24 cellular contexts compared by ENCODE assay signal in the genomic region with DNA sequence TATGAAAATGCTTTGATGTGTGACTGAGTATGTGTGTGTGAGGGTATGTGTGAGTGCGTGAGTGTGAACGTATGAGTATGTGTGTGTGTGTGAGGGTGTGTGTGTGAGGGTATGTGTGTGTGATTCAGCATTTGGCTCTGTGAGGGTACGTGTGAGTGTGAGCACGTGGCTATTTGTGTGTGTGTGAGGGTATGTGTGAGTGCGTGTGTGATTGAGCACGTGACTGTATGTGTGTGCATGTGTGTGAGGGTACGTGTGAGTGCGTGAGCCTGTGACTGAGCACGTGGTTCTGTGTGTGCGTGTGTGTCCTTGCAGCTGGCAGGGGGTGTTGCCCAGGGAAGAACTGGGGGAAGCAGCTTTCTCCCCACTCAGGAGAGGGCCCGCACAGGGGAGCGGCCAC. TPM values are rescaled to one million over a fixed set of nuclear protein-coding genes. Genes with fewer than 3 reads are reported as not detected.
A peak's percentile ranks its signal among the peaks of the same experiment; 100 is the strongest.
DNase-seq lines count a peak whose midpoint lies in the region; ATAC-seq, FAIRE-seq and TF ChIP-seq lines count a peak whose summit lies in the region.
"Had no signal": no experiment of that assay in that cellular context is flagged by ENCODE, and none has a peak within 500 bp of the region (broad histone marks: within the 10 kb centered on the region; RNA-seq: fewer than 3 reads in every experiment).

No MANE protein-coding gene starts in this region.

- H3K14ac ChIP-seq in IMR-90 (replicated peaks; ENCODE audit: low read depth, low read length) = no peak overlapping the region

- dilution Hi-C loops in IMR-90 (cut with HindIII; ENCODE audit: low sequenced_read_pairs, unreplicated experiment) = no loop called here

- no peaks in the 10 kb centered on the region for H3K4me1 Mint-ChIP-seq in glutamatergic neuron (ENCODE audit: low read depth, unreplicated experiment)
- no peaks in the 10 kb centered on the region for H3K4me1 Mint-ChIP-seq in stimulated activated memory B cell treated with anti-CD40 and anti-IgM and Interleukin-4, amounts not matched to agents 10 μg/mL and 1 μg/mL and 100 μg/mL, for 72 hours

- H4K91ac ChIP-seq in IMR-90 (ENCODE audit: insufficient read depth, low read depth, low read length) = no peak overlapping the region

- no peak overlapping the region for H2BK15ac ChIP-seq in IMR-90 (ENCODE audit: low read depth, low read length)

- in situ Hi-C loops in HepG2 (cut with HindIII; ENCODE audit: extremely low pct_ligation_motif_present, low pct_unique_long_range_greater_than_20kb) (no loop called here), IMR-90 (cut with MboI; ENCODE audit: low sequenced_read_pairs) (no loop called here)

- H2AFZ ChIP-seq in HepG2 (ENCODE audit: low read length) (no peak overlapping the region), IMR-90 (replicated peaks; ENCODE audit: low read length, poor library complexity) (no peak overlapping the region)

- H4K5ac ChIP-seq in IMR-90 (ENCODE audit: low read depth, low read length) = no peak overlapping the region

- H3K56ac ChIP-seq in IMR-90 (ENCODE audit: extremely low read depth, insufficient read depth, low read length) = no peak overlapping the region

- CTCF ChIA-PET in HepG2 (lab: Yijun Ruan, JAX; ENCODE audit: low intra/inter-chr PET ratio, low total read pairs) (no interaction called here), IMR-90 (lab: Yijun Ruan, JAX) (no interaction called here)

- H3K9me1 ChIP-seq in IMR-90 (ENCODE audit: insufficient read depth, low read length) = no peaks in the 10 kb centered on the region

- H3K36me3 Mint-ChIP-seq in glutamatergic neuron (ENCODE audit: unreplicated experiment) = no peaks in the 10 kb centered on the region
- peaks cover 19% of the 10 kb centered on the region for H3K36me3 Mint-ChIP-seq in stimulated activated memory B cell treated with anti-CD40 and anti-IgM and Interleukin-4, amounts not matched to agents 10 μg/mL and 1 μg/mL and 100 μg/mL, for 72 hours

- TF ChIP-seq RAD21 in HepG2 (CRISPR knock-in tag; IDR thresholded peaks at IDR 0.05) (no peak), IMR-90 (IDR thresholded peaks at IDR 0.05; ENCODE audit: low read length) (no peak)

- no peak overlapping the region for H2BK120ac ChIP-seq in IMR-90 (ENCODE audit: low read depth, low read length)

- TF ChIP-seq EP300 in HepG2 (IDR thresholded peaks at IDR 0.05; ENCODE audit: low read depth in 2 of 2, low read length in 2 of 2) (no peak), HepG2 (CRISPR knock-in tag; IDR thresholded peaks at IDR 0.05; ENCODE audit: borderline replicate concordance) (no peak)

- no peak for ATAC-seq in HepG2
- ATAC-seq in right lobe of liver = no peak
- ATAC-seq in IMR-90 (ENCODE audit: low read depth) = no peak
- peak; percentile 47 for ATAC-seq in stimulated activated memory B cell treated with anti-CD40 and anti-IgM and Interleukin-4, amounts not matched to agents 10 μg/mL and 1 μg/mL and 100 μg/mL, for 72 hours
- ATAC-seq in HG03039 (IDR thresholded peaks at IDR 0.05; ENCODE audit: unreplicated experiment) = no peak
- no peak for ATAC-seq in GM21786 (IDR thresholded peaks at IDR 0.05; ENCODE audit: unreplicated experiment)
- ATAC-seq: PC-3 had no signal

- no peaks in the 10 kb centered on the region for H4K20me1 ChIP-seq in HepG2 (ENCODE audit: insufficient read depth, low read length)
- no peaks in the 10 kb centered on the region for H4K20me1 ChIP-seq in IMR-90 (ENCODE audit: insufficient read depth, low read length)

- no peaks in the 10 kb centered on the region for H3K9me3 ChIP-seq in HepG2 (ENCODE audit: low read length)
- no peaks in the 10 kb centered on the region for H3K9me3 ChIP-seq in right lobe of liver
- H3K9me3 ChIP-seq in IMR-90 (ENCODE audit: control insufficient read depth, insufficient read depth, low read length) = no peaks in the 10 kb centered on the region; the same call in 1 of the 2 replicates

- H3K36me3 ChIP-seq in HepG2 (replicated peaks in 1 of 2; ENCODE audit: control insufficient read depth in 1 of 2, insufficient read depth in 2 of 2, low read length in 2 of 2) (no peaks in the 10 kb centered on the region), right lobe of liver (no peaks in the 10 kb centered on the region), IMR-90 (ENCODE audit: control insufficient read depth, insufficient read depth, low read length) (no peaks in the 10 kb centered on the region)

- H3K4me3 ChIP-seq in HepG2 (replicated peaks in 1 of 3; ENCODE audit: insufficient read depth in 1 of 3, low read depth in 2 of 3, low read length in 3 of 3) = no peak overlapping the region
- H3K4me3 ChIP-seq in right lobe of liver = no peak overlapping the region
- H3K4me3 ChIP-seq in IMR-90 (ENCODE audit: insufficient read depth, low read depth, low read length) = no peak overlapping the region

- peaks cover 8% of the 10 kb centered on the region for H3K9me3 Mint-ChIP-seq in glutamatergic neuron (ENCODE audit: unreplicated experiment)
- H3K9me3 Mint-ChIP-seq in stimulated activated memory B cell treated with anti-CD40 and anti-IgM and Interleukin-4, amounts not matched to agents 10 μg/mL and 1 μg/mL and 100 μg/mL, for 72 hours = peaks cover 4% of the 10 kb centered on the region
- H3K9me3 Mint-ChIP-seq: HFFc6 had no signal

- TF ChIP-seq POLR2A in HepG2 (IDR thresholded peaks at IDR 0.05; ENCODE audit: insufficient read depth in 1 of 2, low read depth in 2 of 2, low read length in 2 of 2) (no peak), right lobe of liver (IDR thresholded peaks at IDR 0.05) (no peak), IMR-90 (IDR thresholded peaks at IDR 0.05; ENCODE audit: low read depth, low read length) (no peak)

- BruUV-seq in HepG2 (replicated peaks; lab: Mats Ljungman, UMichigan) (no TSS peak), IMR-90 (replicated peaks; lab: Mats Ljungman, UMichigan) (no TSS peak)

- peaks cover 5% of the 10 kb centered on the region for H3K27me3 Mint-ChIP-seq in glutamatergic neuron (ENCODE audit: unreplicated experiment)
- no peaks in the 10 kb centered on the region for H3K27me3 Mint-ChIP-seq in stimulated activated memory B cell treated with anti-CD40 and anti-IgM and Interleukin-4, amounts not matched to agents 10 μg/mL and 1 μg/mL and 100 μg/mL, for 72 hours
- H3K27me3 Mint-ChIP-seq: IgD-negative memory B cell had no signal

- no peak overlapping the region for H3K4me2 ChIP-seq in HepG2 (ENCODE audit: low read depth, low read length)
- H3K4me2 ChIP-seq in IMR-90 (ENCODE audit: low read depth, low read length) = no peak overlapping the region

- H3K27ac Mint-ChIP-seq in glutamatergic neuron (ENCODE audit: unreplicated experiment) = peak overlapping the region; percentile 6
- no peak overlapping the region for H3K27ac Mint-ChIP-seq in stimulated activated memory B cell treated with anti-CD40 and anti-IgM and Interleukin-4, amounts not matched to agents 10 μg/mL and 1 μg/mL and 100 μg/mL, for 72 hours
- H3K27ac Mint-ChIP-seq: HFFc6, IgD-negative memory B cell had no signal

- H3K27ac ChIP-seq in HepG2 (ENCODE audit: extremely low read length, insufficient read depth, low read length) (no peak overlapping the region), right lobe of liver (no peak overlapping the region), IMR-90 (ENCODE audit: insufficient read depth, low read length) (no peak overlapping the region)
- H3K27ac ChIP-seq: 22Rv1, HL-60 had no signal

- no peak overlapping the region for H3K9ac ChIP-seq in HepG2 (ENCODE audit: insufficient read depth, low read depth, low read length)
- no peak overlapping the region for H3K9ac ChIP-seq in IMR-90 (ENCODE audit: low read depth, low read length)

- H3K79me2 ChIP-seq in HepG2 (ENCODE audit: insufficient read depth, low read length) = no peaks in the 10 kb centered on the region

- DNase-seq in HepG2 (ENCODE audit: low spot score) (no peak), right lobe of liver (no peak), IMR-90 (no peak), glutamatergic neuron (no peak), mucosa of gallbladder (ENCODE audit: low spot score) (no peak)
- DNase-seq: AML-193, DMS53, GDM1, HFFc6, Kasumi-1, NCI-H1417, NCI-H1694 treated with DMSO at 0.1 percent for 48 hours, NCI-H446 treated with DMSO at 0.1 percent for 48 hours, NCI-H526 treated with DMSO at 0.1 percent for 48 hours, PC-3, Right ventricle myocardium superior had no signal

- POLR2A ChIA-PET in HepG2 (lab: Yijun Ruan, JAX) = no interaction called here
- POLR2A ChIA-PET in IMR-90 (lab: Charles Lee; ENCODE audit: unreplicated experiment) = no interaction called here

- H3K23ac ChIP-seq in IMR-90 (ENCODE audit: low read depth, low read length) = no peak overlapping the region

- H3K18ac ChIP-seq in IMR-90 (ENCODE audit: low read depth, low read length) = no peak overlapping the region

- no peaks in the 10 kb centered on the region for H3K27me3 ChIP-seq in HepG2 (ENCODE audit: control insufficient read depth in 1 of 2, insufficient read depth in 2 of 2, low read length in 2 of 2)
- no peaks in the 10 kb centered on the region for H3K27me3 ChIP-seq in right lobe of liver
- H3K27me3 ChIP-seq in IMR-90 (ENCODE audit: control insufficient read depth, insufficient read depth, low read length) = no peaks in the 10 kb centered on the region

- TF ChIP-seq CTCF in HepG2 (CRISPR knock-in tag; IDR thresholded peaks at IDR 0.05) (no peak), right lobe of liver (IDR thresholded peaks at IDR 0.05) (no peak), IMR-90 (conservative IDR thresholded peaks at IDR 0.05; ENCODE audit: low read depth, low read length) (no peak), glutamatergic neuron (IDR thresholded peaks at IDR 0.05; ENCODE audit: partially characterized antibody, unreplicated experiment) (no peak)

- 67% methylated on average over 10 of the region's 12 CpGs for WGBS in HepG2 (ENCODE audit: low lambda C conversion rate)
- 75% methylated on average over 9 of the region's 12 CpGs for WGBS in right lobe of liver (ENCODE audit: insufficient coverage, low coverage, low lambda C conversion rate, missing lambda C conversion rate)
- WGBS in IMR-90 (ENCODE audit: extremely low coverage in 2 of 2, insufficient read length in 1 of 2), 2 experiments = 59 to 100% methylated on average over 2 to 7 of the region's 12 CpGs

- no peak overlapping the region for H4K8ac ChIP-seq in IMR-90 (ENCODE audit: low read depth in 2 of 2, low read length in 2 of 2)

- H3K4me1 ChIP-seq in HepG2 (ENCODE audit: insufficient read depth, low read length) = no peaks in the 10 kb centered on the region
- H3K4me1 ChIP-seq in right lobe of liver = no peaks in the 10 kb centered on the region
- no peaks in the 10 kb centered on the region for H3K4me1 ChIP-seq in IMR-90 (ENCODE audit: control insufficient read depth, insufficient read depth, low read length)

- intact Hi-C loops in HepG2 (cut with micrococcal nuclease; ENCODE audit: unreplicated experiment) (no loop called here), right lobe of liver (cut with DNase I) (no loop called here), IMR-90 (cut with micrococcal nuclease) (no loop called here)

- H2AK9ac ChIP-seq in IMR-90 (replicated peaks; ENCODE audit: low read depth, low read length, poor library complexity) = no peak overlapping the region

- peak overlapping the region; percentile 29 for H2BK5ac ChIP-seq in IMR-90 (ENCODE audit: low read depth, low read length, poor library complexity, severe bottlenecking)

- H2BK20ac ChIP-seq in IMR-90 (ENCODE audit: low read depth, low read length) = no peak overlapping the region

- no peak overlapping the region for H2AK5ac ChIP-seq in IMR-90 (ENCODE audit: low read depth, low read length)

- H3K4me3 Mint-ChIP-seq in glutamatergic neuron (ENCODE audit: unreplicated experiment) = no peak overlapping the region
- no peak overlapping the region for H3K4me3 Mint-ChIP-seq in stimulated activated memory B cell treated with anti-CD40 and anti-IgM and Interleukin-4, amounts not matched to agents 10 μg/mL and 1 μg/mL and 100 μg/mL, for 72 hours
- H3K4me3 Mint-ChIP-seq: HFFc6 had no signal

- H3K79me1 ChIP-seq in IMR-90 (ENCODE audit: low read depth in 1 of 2, low read length in 2 of 2) = no peaks in the 10 kb centered on the region

- no peak for FAIRE-seq in HepG2 (lab: Jason Lieb, UNC)
- FAIRE-seq: D721Med, H54 had no signal

- no peak overlapping the region for H3K4ac ChIP-seq in IMR-90 (ENCODE audit: low read depth, low read length)

RNA-seq across cellular contexts. Expression of a gene that starts 16.1 kb away (rescaled TPM):
- total RNA-seq in HepG2 (2016; rRNA removed; fragmentation: Illumina TruSeq; extraction: Trizol) (10.2 and 17.0 TPM in 2 replicates), right lobe of liver (1 to 10 TPM; 4.2 to 6.3 (median 5.3) TPM), IMR-90 (2012; rRNA removed) (11.1 and 13.3 TPM in 2 replicates), glutamatergic neuron (ENCODE audit: unreplicated experiment) (36.1 TPM), mucosa of gallbladder (27.1 TPM)
- total RNA-seq in HepG2 (2016; cell fraction: cytosol; rRNA removed; fragmentation: Illumina TruSeq; extraction: Trizol; ENCODE audit: low read depth) = 40.0 and 45.6 TPM in 2 replicates
- 9.9 and 18.2 TPM in 2 replicates for total RNA-seq in HepG2 (2016; cell fraction: insoluble cytoplasmic fraction; rRNA removed; fragmentation: Illumina TruSeq; extraction: Trizol)
- total RNA-seq in HepG2 (2016; cell fraction: membrane; rRNA removed; fragmentation: Illumina TruSeq; extraction: Trizol) = 24.0 and 29.4 TPM in 2 replicates
- total RNA-seq in HepG2 (2016; cell fraction: nucleus; rRNA removed; fragmentation: Illumina TruSeq; extraction: Trizol) = 16.8 and 20.3 TPM in 2 replicates
- polyA plus RNA-seq in HepG2 (2011; rRNA removed) (21.4 and 26.0 TPM in 2 replicates), IMR-90 (2012; rRNA removed) (13.2 and 13.7 TPM in 2 replicates)
- polyA plus RNA-seq in HepG2 (2011; cell fraction: cytosol; rRNA removed) = 12.7 and 19.9 TPM in 2 replicates
- 123 and 149 TPM in 2 replicates for polyA plus RNA-seq in HepG2 (2011; cell fraction: nucleus; rRNA removed)
- polyA plus RNA-seq in HepG2 (2012) = 9.5 and 14.7 TPM in 2 replicates
- polyA plus RNA-seq in HepG2 (2016; cell fraction: cytosol; fragmentation: Illumina TruSeq; extraction: Trizol; ENCODE audit: low read depth) = 4.1 and 5.7 TPM in 2 replicates
- polyA plus RNA-seq in HepG2 (2016; cell fraction: insoluble cytoplasmic fraction; fragmentation: Illumina TruSeq; extraction: Trizol; ENCODE audit: low read depth) = 11.5 and 12.7 TPM in 2 replicates
- 7.1 and 8.7 TPM in 2 replicates for polyA plus RNA-seq in HepG2 (2016; cell fraction: membrane; fragmentation: Illumina TruSeq; extraction: Trizol; ENCODE audit: low read depth)
- 43.6 and 49.3 TPM in 2 replicates for polyA plus RNA-seq in HepG2 (2016; cell fraction: nucleus; fragmentation: Illumina TruSeq; extraction: Trizol; ENCODE audit: insufficient read depth, low read depth)
- 25.0 and 39.8 TPM in 2 replicates for polyA minus RNA-seq in HepG2 (2011; rRNA and poly(A)+ RNA removed; ENCODE audit: low replicate concordance)
- 13.1 and 17.1 TPM in 2 replicates for polyA minus RNA-seq in HepG2 (2011; cell fraction: cytosol; rRNA and poly(A)+ RNA removed)
- 23.4 and 29.1 TPM in 2 replicates for polyA minus RNA-seq in HepG2 (2011; cell fraction: nucleus; rRNA and poly(A)+ RNA removed)
- 9.1 and 13.3 TPM in 2 replicates for polyA plus RNA-seq in IMR-90 (2012; cell fraction: cytosol; rRNA removed)
- polyA plus RNA-seq in IMR-90 (2012; cell fraction: nucleus; rRNA removed; ENCODE audit: low replicate concordance) = 52.7 and 142 TPM in 2 replicates
